In the genomic region with DNA sequence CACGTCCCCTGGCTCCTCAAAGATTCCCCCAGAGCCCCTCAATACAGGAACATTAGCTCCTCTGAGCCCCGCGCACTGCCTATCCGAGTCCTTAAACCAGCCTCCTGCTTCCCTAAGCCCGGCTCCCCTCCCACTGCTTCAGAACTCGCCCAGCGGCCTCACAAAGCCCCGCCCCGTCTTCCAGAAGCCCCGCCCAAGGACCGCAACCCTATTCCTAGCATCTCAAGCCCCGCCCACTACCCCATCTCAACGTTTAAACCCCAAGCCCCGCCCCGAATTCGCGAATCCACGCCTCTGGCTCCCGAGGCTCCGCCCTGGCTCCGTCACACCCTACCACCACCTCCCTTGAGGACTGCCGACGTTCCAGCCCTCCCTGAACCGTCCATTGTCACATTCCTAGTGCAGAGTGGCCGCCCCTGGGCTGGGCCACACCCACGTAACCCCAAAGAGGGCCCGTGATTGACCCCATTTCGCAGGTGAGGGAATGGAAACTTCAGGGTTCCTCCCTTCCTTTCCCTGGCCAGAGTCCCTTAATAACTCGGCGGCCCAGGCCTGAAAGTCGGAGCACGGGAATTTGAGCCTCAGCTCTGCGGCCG, we compare ENCODE assay signal across 8 cellular contexts. TPM values are rescaled to one million over a fixed set of nuclear protein-coding genes. Genes with fewer than 3 reads are reported as not detected.
DNase-seq lines count a peak whose midpoint lies in the region; ATAC-seq, FAIRE-seq and TF ChIP-seq lines count a peak whose summit lies in the region.

No MANE protein-coding gene starts in this region.

- H3K4me3 ChIP-seq in mucosa of rectum (ENCODE audit: low read length in 2 of 2): peak overlapping the region; percentile 85 to 86

- peak; percentile 60 for TF ChIP-seq POLR2A in erythroblast (IDR thresholded peaks at IDR 0.05; ENCODE audit: low read length)

- H3K9me3 Mint-ChIP-seq in IgD-negative memory B cell: no peaks in the 10 kb centered on the region
- no peaks in the 10 kb centered on the region for H3K9me3 Mint-ChIP-seq in activated T-cell treated with anti-CD3 and anti-CD28 coated beads, Interleukin-2, amount 50 U/mL, for 24 hours

- peak overlapping the region; percentile 88 to 95 for H3K9ac ChIP-seq in mucosa of rectum (ENCODE audit: low read depth in 1 of 2, low read length in 2 of 2)

- peak overlapping the region; percentile 98 to 99 for H3K27ac ChIP-seq in mucosa of rectum (ENCODE audit: low read depth in 2 of 2, low read length in 2 of 2)

- H3K36me3 Mint-ChIP-seq in IgD-negative memory B cell: no peaks in the 10 kb centered on the region
- peaks cover 7% of the 10 kb centered on the region for H3K36me3 Mint-ChIP-seq in activated T-cell treated with anti-CD3 and anti-CD28 coated beads, Interleukin-2, amount 50 U/mL, for 24 hours (ENCODE audit: low read depth)

- H3K4me1 Mint-ChIP-seq in IgD-negative memory B cell: peaks cover 27 to 45% (median 36%) of the 10 kb centered on the region in 3 donors
- peaks cover 52% of the 10 kb centered on the region for H3K4me1 Mint-ChIP-seq in activated T-cell treated with anti-CD3 and anti-CD28 coated beads, Interleukin-2, amount 50 U/mL, for 24 hours (ENCODE audit: low read depth)

- H3K9me3 ChIP-seq in mucosa of rectum (ENCODE audit: control insufficient read depth in 2 of 2, low read length in 2 of 2): no peaks in the 10 kb centered on the region

- H3K27me3 Mint-ChIP-seq in IgD-negative memory B cell: no peaks in the 10 kb centered on the region
- H3K27me3 Mint-ChIP-seq in activated T-cell treated with anti-CD3 and anti-CD28 coated beads, Interleukin-2, amount 50 U/mL, for 24 hours: no peaks in the 10 kb centered on the region

- H3K27ac Mint-ChIP-seq in IgD-negative memory B cell: peak overlapping the region; percentile 97 to 99 (median 98)
- peak overlapping the region; percentile 97 for H3K27ac Mint-ChIP-seq in activated T-cell treated with anti-CD3 and anti-CD28 coated beads, Interleukin-2, amount 50 U/mL, for 24 hours

- H3K27me3 ChIP-seq in mucosa of rectum (ENCODE audit: control insufficient read depth in 2 of 2, insufficient read depth in 2 of 2, low read length in 2 of 2): no peaks in the 10 kb centered on the region

- H3K36me3 ChIP-seq in mucosa of rectum (ENCODE audit: control insufficient read depth in 2 of 2, insufficient read depth in 2 of 2, low read length in 2 of 2): no peaks in the 10 kb centered on the region

- DNase-seq in D721Med (ENCODE audit: insufficient read length, low spot score) (peak; percentile 76), OCI-M1 (lab: John Stamatoyannopoulos, UW) (peak; percentile 98), erythroblast (lab: John Stamatoyannopoulos, UW) (peak; percentile 96 to 99)
- peak; percentile 98 for DNase-seq in activated T-cell treated with anti-CD3 and anti-CD28 coated beads, Interleukin-2, amount 50 U/mL, for 24 hours
- peak; percentile 99 for DNase-seq in stimulated activated CD8-positive, alpha-beta memory T cell treated with anti-CD3 and anti-CD28 coated beads, Interleukin-4, amount 100 ng/mL, for 48 hours

- H3K4me1 ChIP-seq in mucosa of rectum (ENCODE audit: control insufficient read depth in 2 of 2, insufficient read depth in 2 of 2, low read length in 2 of 2): peaks cover 23 to 47% of the 10 kb centered on the region in 2 donors

- FAIRE-seq in D721Med (lab: Jason Lieb, UNC): no peak

- TF ChIP-seq CTCF in D721Med (IDR thresholded peaks at IDR 0.05; ENCODE audit: insufficient read depth, missing control alignments): no peak

- H3K4me3 Mint-ChIP-seq in IgD-negative memory B cell: peak overlapping the region; percentile 98 to 100 (median 100)
- H3K4me3 Mint-ChIP-seq in activated T-cell treated with anti-CD3 and anti-CD28 coated beads, Interleukin-2, amount 50 U/mL, for 24 hours: peak overlapping the region; percentile 89

- ATAC-seq in GM21576 (IDR thresholded peaks at IDR 0.05; ENCODE audit: unreplicated experiment): peak; percentile 55

RNA-seq across cellular contexts. Expression of gene CORO1C, which starts 0.6 kb away (rescaled TPM):
- polyA plus RNA-seq in IgD-negative memory B cell: 71.8 TPM

Comparison
In these comparisons a context has a peak if more than half of its experiments do, and no peak if none do; other contexts are left out.
1. Peak in every context shown above with its lines: DNase-seq, ATAC-seq, H3K4me3 ChIP-seq and H3K27ac ChIP-seq.